In the genomic region with DNA sequence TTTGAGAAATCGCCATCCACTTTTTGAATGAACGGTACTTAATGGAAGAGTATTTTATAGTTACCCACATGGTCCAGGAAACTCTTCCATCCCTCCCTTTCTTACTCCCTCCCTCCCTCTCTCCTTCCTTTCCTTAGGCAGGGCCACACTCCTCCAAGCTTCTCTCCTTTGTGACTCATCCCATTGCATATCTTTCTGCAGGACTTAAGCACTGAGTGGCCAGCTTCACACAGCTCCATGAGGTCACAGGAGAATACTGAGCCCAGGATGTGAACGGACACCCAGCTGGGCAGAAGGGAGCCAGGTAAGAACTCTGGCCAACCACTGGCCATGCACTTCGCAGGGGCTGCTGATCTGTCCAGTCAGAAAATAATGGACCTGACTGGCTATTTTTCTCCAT, we compare ENCODE assay signal across 20 cellular contexts.
DNase-seq lines count a peak whose midpoint lies in the region; ATAC-seq and TF ChIP-seq lines count a peak whose summit lies in the region.
"Had no signal": no experiment of that assay in that cellular context is flagged by ENCODE, and none has a peak within 500 bp of the region (broad histone marks: within the 10 kb centered on the region; RNA-seq: fewer than 3 reads in every experiment).

No MANE protein-coding gene starts in this region.

- H2AFZ ChIP-seq in PC-3 (ENCODE audit: low read length) (no peak overlapping the region), MM.1S (ENCODE audit: low read length) (no peak overlapping the region)

- H3K9me3 ChIP-seq in PC-3 (ENCODE audit: low read length) = no peaks in the 10 kb centered on the region
- H3K9me3 ChIP-seq in MM.1S (replicated peaks; ENCODE audit: insufficient read depth, low read length) = no peaks in the 10 kb centered on the region
- H3K9me3 ChIP-seq: ovary, sigmoid colon, testis had no signal

- no peaks in the 10 kb centered on the region for H3F3A ChIP-seq in PC-3 (ENCODE audit: low read length, unreplicated experiment)
- no peaks in the 10 kb centered on the region for H3F3A ChIP-seq in MM.1S (ENCODE audit: insufficient read depth, low read length)

- H3K27ac ChIP-seq in PC-3 (ENCODE audit: low read length) = no peak overlapping the region
- H3K27ac ChIP-seq in MM.1S (ENCODE audit: low read length) = no peak overlapping the region
- H3K27ac ChIP-seq: ovary, sigmoid colon, testis, VCaP had no signal

- H4K20me1 ChIP-seq in PC-3 (ENCODE audit: low read length) (no peaks in the 10 kb centered on the region), MM.1S (ENCODE audit: insufficient read depth, low read length) (no peaks in the 10 kb centered on the region)

- TF ChIP-seq CTCF in PC-3 (conservative IDR thresholded peaks at IDR 0.05; ENCODE audit: low read depth, low read length) (no peak), fibroblast of mammary gland (conservative IDR thresholded peaks at IDR 0.05; ENCODE audit: control insufficient read depth, insufficient read depth, low read depth, low read length) (no peak), MM.1S (IDR thresholded peaks at IDR 0.05; ENCODE audit: low read length) (no peak)

- DNase-seq in A172 (ENCODE audit: low spot score) (peak; percentile 63), GM04503 (ENCODE audit: low read depth) (peak; percentile 11), PC-3 (peak; percentile 58), fibroblast of mammary gland (ENCODE audit: low read depth) (peak; percentile 66), MM.1S (no peak), hippocampal formation (lab: John Stamatoyannopoulos, UW) (no peak), NCI-H187 (lab: John Stamatoyannopoulos, UW) (no peak)
- DNase-seq in stimulated activated CD4-positive, alpha-beta T cell treated with anti-CD3 and anti-CD28 coated beads, Interleukin-4, amount 100 ng/mL, for 1 hour = no peak
- DNase-seq: ACHN; activated gamma-delta T cell; caudate nucleus; CD4-positive, CD25-positive, alpha-beta regulatory T cell; naive thymus-derived CD4-positive, alpha-beta T cell; NCI-H1694 treated with DMSO at 0.1 percent for 48 hours; NCI-H345; ovary; sigmoid colon; T-helper 1 cell; testis had no signal

- no peak overlapping the region for H3K4me3 ChIP-seq in PC-3 (ENCODE audit: low read length)
- H3K4me3 ChIP-seq in fibroblast of mammary gland (ENCODE audit: control insufficient read depth, low read depth, low read length) = no peak overlapping the region
- H3K4me3 ChIP-seq in MM.1S (ENCODE audit: low read length) = no peak overlapping the region
- H3K4me3 ChIP-seq: ovary, sigmoid colon, testis had no signal

- peaks cover 8% of the 10 kb centered on the region; the same call in 1 of the 2 replicates for H3K4me1 ChIP-seq in PC-3 (ENCODE audit: insufficient read depth, low read length)
- H3K4me1 ChIP-seq in MM.1S (ENCODE audit: low read length) = no peaks in the 10 kb centered on the region
- H3K4me1 ChIP-seq: sigmoid colon, testis had no signal

- POLR2A ChIA-PET in PC-3 (lab: Charles Lee; ENCODE audit: unreplicated experiment) = no interaction called here

- no peaks in the 10 kb centered on the region for H3K9me2 ChIP-seq in PC-3 (replicated peaks; ENCODE audit: low read length)
- no peaks in the 10 kb centered on the region for H3K9me2 ChIP-seq in MM.1S (replicated peaks; ENCODE audit: insufficient read depth, low read length)

- H3K36me3 ChIP-seq in PC-3 (ENCODE audit: low read depth, low read length) (no peaks in the 10 kb centered on the region), MM.1S (replicated peaks; ENCODE audit: insufficient read depth, low read length) (no peaks in the 10 kb centered on the region)
- H3K36me3 ChIP-seq: ovary, sigmoid colon had no signal

- CTCF ChIA-PET in PC-3 (lab: Charles Lee) = interaction anchor here (0.6 kb wide), 1 partner anchor 470 kb away, joined by 4 read pairs; no protein-coding TSS in a partner anchor

- ATAC-seq in PC-3 = peak; percentile 98
- ATAC-seq: naive thymus-derived CD4-positive, alpha-beta T cell had no signal

- no TSS peak for BruUV-seq in PC-3 (replicated peaks; lab: Mats Ljungman, UMichigan)

- H3K27me3 ChIP-seq in PC-3 (ENCODE audit: low read length) (no peaks in the 10 kb centered on the region), MM.1S (replicated peaks; ENCODE audit: insufficient read depth, low read length) (no peaks in the 10 kb centered on the region)
- H3K27me3 ChIP-seq: ovary, sigmoid colon, testis had no signal

- no peaks in the 10 kb centered on the region for H3K79me2 ChIP-seq in PC-3 (ENCODE audit: low read length)
- H3K79me2 ChIP-seq in MM.1S (ENCODE audit: low read length) = no peaks in the 10 kb centered on the region

- H3K4me2 ChIP-seq in PC-3 (ENCODE audit: low read length) (no peak overlapping the region), MM.1S (ENCODE audit: low read depth, low read length) (no peak overlapping the region)

- no peak overlapping the region for H3K9ac ChIP-seq in PC-3 (ENCODE audit: low read length)
- H3K9ac ChIP-seq in MM.1S (ENCODE audit: low read length) = no peak overlapping the region

- intact Hi-C loops in PC-3 (cut with micrococcal nuclease) = no loop called here

Comparison
In these comparisons a context has a peak if more than half of its experiments do, and no peak if none do; other contexts are left out.
1. DNase-seq: peak in A172 (single experiment), GM04503 (single experiment), PC-3 (single experiment) and fibroblast of mammary gland (single experiment); none in MM.1S (single experiment), hippocampal formation (0 of 2), stimulated activated CD4-positive, alpha-beta T cell treated with anti-CD3 and anti-CD28 coated beads, Interleukin-4, amount 100 ng/mL, for 1 hour (single experiment) and NCI-H187 (0 of 2).